27 cellular contexts compared by ENCODE assay signal in genomic region chr12:128178551-128178950, GRCh38.
"Had no signal": no experiment of that assay in that cellular context is flagged by ENCODE, and none has a peak within 500 bp of the region (broad histone marks: within the 10 kb centered on the region; RNA-seq: fewer than 3 reads in every experiment).

No MANE protein-coding gene starts in this region.

- H3K4me1 Mint-ChIP-seq: neural progenitor cell had no signal

- H3K4me1 ChIP-seq: colonic mucosa, esophagus muscularis mucosa, gastrocnemius medialis, heart right ventricle, neural progenitor cell, parathyroid adenoma, prostate gland, spleen, stomach, upper lobe of left lung, uterus had no signal

- ATAC-seq: gastrocnemius medialis; heart right ventricle; left ventricle myocardium superior; natural killer cell treated with Interleukin-12 subunit alpha and Interleukin-12 subunit beta and Interleukin-15 and Interleukin-18, amount 100 ng/mL, for 72 hours; sciatic nerve had no signal

- H3K9me3 Mint-ChIP-seq: neural progenitor cell had no signal

- H3K27me3 ChIP-seq: colonic mucosa, esophagus muscularis mucosa, gastrocnemius medialis, heart right ventricle, neural progenitor cell, spleen, stomach, upper lobe of left lung, uterus had no signal

- H3K36me3 Mint-ChIP-seq: natural killer cell treated with Interleukin-12 subunit alpha and Interleukin-12 subunit beta and Interleukin-15 and Interleukin-18, amount 100 ng/mL, for 72 hours; neural progenitor cell had no signal

- H3K27ac Mint-ChIP-seq: natural killer cell treated with Interleukin-12 subunit alpha and Interleukin-12 subunit beta and Interleukin-15 and Interleukin-18, amount 100 ng/mL, for 72 hours; neural progenitor cell had no signal

- H3K4me3 ChIP-seq: colonic mucosa, esophagus muscularis mucosa, gastrocnemius medialis, heart right ventricle, lung, neural progenitor cell, prostate gland, spleen, stomach, thoracic aorta, upper lobe of left lung, uterus had no signal

- DNase-seq: cerebellar nuclear complex; colonic mucosa; dermis blood vessel endothelial cell; effector CD4-positive, alpha-beta T cell; gastrocnemius medialis; heart right ventricle; hypothalamus; left cardiac atrium; left ventricle myocardium superior; mesenchymal stem cell; midbrain; nucleus accumbens; spleen; stimulated activated CD4-positive, alpha-beta T cell treated with anti-CD3 and anti-CD28 coated beads, Interleukin-2, amount 100 ng/mL, for 24 hours; stimulated activated naive CD4-positive, alpha-beta T cell; stomach; substantia nigra; upper lobe of left lung; uterus had no signal

- H3K4me3 Mint-ChIP-seq: natural killer cell treated with Interleukin-12 subunit alpha and Interleukin-12 subunit beta and Interleukin-15 and Interleukin-18, amount 100 ng/mL, for 72 hours; neural progenitor cell had no signal

- H3K9me3 ChIP-seq: colonic mucosa, esophagus muscularis mucosa, gastrocnemius medialis, prostate gland, thoracic aorta, upper lobe of left lung, uterus had no signal

- H3K27ac ChIP-seq: colonic mucosa, esophagus muscularis mucosa, gastrocnemius medialis, heart right ventricle, neural progenitor cell, parathyroid adenoma, prostate gland, spleen, stomach, thoracic aorta, upper lobe of left lung, uterus had no signal

- H3K36me3 ChIP-seq: colonic mucosa, esophagus muscularis mucosa, gastrocnemius medialis, heart right ventricle, neural progenitor cell, prostate gland, spleen, stomach, thoracic aorta, upper lobe of left lung, uterus had no signal
